In the genomic region with DNA sequence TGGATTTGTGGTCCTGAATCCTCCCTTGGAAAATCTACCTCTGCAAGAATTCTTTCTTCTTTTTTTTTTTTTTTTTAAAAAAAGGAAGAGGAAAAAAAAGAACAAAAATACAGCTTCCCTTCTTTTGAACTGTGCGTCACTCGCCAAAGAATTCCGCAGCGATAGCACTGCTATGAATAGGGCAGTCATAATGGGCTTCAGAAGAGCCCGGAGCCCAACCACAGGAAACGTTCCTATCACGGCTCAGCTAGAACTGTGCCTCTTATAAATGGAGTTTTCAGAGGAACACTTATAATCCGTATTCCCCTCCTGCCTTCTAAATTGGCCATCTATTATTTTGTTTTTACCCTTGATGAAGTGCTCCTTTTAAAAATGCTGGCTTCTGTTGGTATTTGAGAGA, we compare ENCODE assay signal across 7 cellular contexts.
DNase-seq lines count a peak whose midpoint lies in the region; ATAC-seq, FAIRE-seq and TF ChIP-seq lines count a peak whose summit lies in the region.

No MANE protein-coding gene starts in this region.

- peak overlapping the region; percentile 74 for H3K27ac ChIP-seq in subcutaneous abdominal adipose tissue (ENCODE audit: low read depth, low read length)

- no peak overlapping the region for H3K4me3 ChIP-seq in bronchial epithelial cell (ENCODE audit: low read depth, low read length)
- H3K4me3 ChIP-seq in subcutaneous abdominal adipose tissue (ENCODE audit: low read depth in 1 of 5, low read length in 5 of 5), result peak overlapping the region; percentile 52 to 77 (median 63)

- TF ChIP-seq CTCF in bronchial epithelial cell (IDR thresholded peaks at IDR 0.05; ENCODE audit: insufficient read depth, low read length, severe bottlenecking), result no peak

- FAIRE-seq in bronchial epithelial cell (lab: Jason Lieb, UNC), result no peak

- H3K27me3 ChIP-seq in bronchial epithelial cell (ENCODE audit: control insufficient read depth, insufficient read depth, low read length) (no peaks in the 10 kb centered on the region), subcutaneous abdominal adipose tissue (ENCODE audit: control insufficient read depth in 5 of 5, insufficient read depth in 4 of 5, low read length in 5 of 5) (no peaks in the 10 kb centered on the region)

- DNase-seq in NOMO-1 treated with dmso at 0.1 percent for 144 hours (lab: John Stamatoyannopoulos, UW; ENCODE audit: unreplicated experiment), result peak; percentile 6
- DNase-seq in bronchial epithelial cell (ENCODE audit: low read depth), result peak; percentile 46
- no peak for DNase-seq in left lobe of liver (ENCODE audit: low spot score)
- no peak for DNase-seq in T-helper 1 cell
- no peak for DNase-seq in COLO668 (lab: John Stamatoyannopoulos, UW; ENCODE audit: unreplicated experiment)
- DNase-seq in GM19238 (ENCODE audit: insufficient read length, low spot score), result no peak

- peak; percentile 59 for ATAC-seq in left lobe of liver

- H3K4me1 ChIP-seq in subcutaneous abdominal adipose tissue (ENCODE audit: control insufficient read depth in 5 of 5, insufficient read depth in 5 of 5, low read length in 5 of 5), result peaks cover 14 to 61% (median 56%) of the 10 kb centered on the region in 5 donors

- peaks cover 0 to under 1% (median 0%) of the 10 kb centered on the region in 5 donors for H3K9me3 ChIP-seq in subcutaneous abdominal adipose tissue (ENCODE audit: control insufficient read depth in 5 of 5, low read length in 5 of 5)

- H3K36me3 ChIP-seq in bronchial epithelial cell (ENCODE audit: control insufficient read depth, insufficient read depth, low read length) (no peaks in the 10 kb centered on the region), subcutaneous abdominal adipose tissue (ENCODE audit: control insufficient read depth in 5 of 5, insufficient read depth in 5 of 5, low read length in 5 of 5) (no peaks in the 10 kb centered on the region)

- H3K9ac ChIP-seq in subcutaneous abdominal adipose tissue (ENCODE audit: low read length in 5 of 5), result peak overlapping the region in 3 of 5 donors; percentile 8 to 71 (median 62)

Comparison
In these comparisons a context has a peak if more than half of its experiments do, and no peak if none do; other contexts are left out.
1. DNase-seq: peak in NOMO-1 treated with dmso at 0.1 percent for 144 hours (single experiment) and bronchial epithelial cell (single experiment); none in left lobe of liver (single experiment), T-helper 1 cell (0 of 5), COLO668 (single experiment) and GM19238 (single experiment).